ENCODE assay signal across 8 cellular contexts in the genomic region with DNA sequence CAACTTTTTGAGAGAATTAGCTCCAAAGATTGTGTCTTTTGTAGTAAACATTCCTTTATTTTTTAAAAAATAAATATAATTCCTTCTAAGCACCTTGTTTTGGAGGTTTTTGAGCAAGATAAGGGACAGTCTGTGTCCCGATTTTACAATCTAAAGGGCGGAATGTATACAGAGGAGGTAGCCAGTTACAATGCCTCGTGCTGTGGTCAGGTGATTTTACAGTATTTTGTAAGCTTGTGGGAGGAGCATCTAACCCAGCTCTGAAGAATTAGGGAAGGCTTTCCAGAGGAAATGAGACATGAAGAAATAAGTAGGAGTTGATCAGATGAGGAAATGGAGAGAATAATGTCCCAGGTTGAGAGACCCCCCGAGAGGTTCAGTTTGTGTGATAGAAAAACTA. TPM values are rescaled to one million over a fixed set of nuclear protein-coding genes. Genes with fewer than 3 reads are reported as not detected.
DNase-seq lines count a peak whose midpoint lies in the region; ATAC-seq and TF ChIP-seq lines count a peak whose summit lies in the region.

No MANE protein-coding gene starts in this region.

- H3K4me3 ChIP-seq in breast epithelium (peak overlapping the region; percentile 74 to 95 (median 90)), right lobe of liver (peak overlapping the region; percentile 67 to 95 (median 92)), Peyer's patch (peak overlapping the region in 2 of 4 donors; percentile 94)

- 27% methylated on average over 4 of the region's 4 CpGs for WGBS in right lobe of liver (ENCODE audit: insufficient coverage, low coverage, low lambda C conversion rate, missing lambda C conversion rate)

- BruUV-seq in Calu3 (replicated peaks; lab: Mats Ljungman, UMichigan) = TSS peak; percentile 67

- H3K27ac Mint-ChIP-seq in Calu3 (ENCODE audit: unreplicated experiment) = no peak overlapping the region

- H3K4me1 ChIP-seq in breast epithelium = peaks cover 0 to 6% of the 10 kb centered on the region in 2 donors
- H3K4me1 ChIP-seq in right lobe of liver = peaks cover 0 to 38% (median 11%) of the 10 kb centered on the region in 4 donors
- H3K4me1 ChIP-seq in Peyer's patch = peaks cover 0 to 28% (median 0%) of the 10 kb centered on the region in 4 donors

- H3K36me3 Mint-ChIP-seq in Calu3 (ENCODE audit: insufficient read depth, unreplicated experiment) = peaks cover 7% of the 10 kb centered on the region

- ATAC-seq in right lobe of liver (peak; percentile 22 to 50 (median 26)), GM21447 (IDR thresholded peaks at IDR 0.05; ENCODE audit: unreplicated experiment) (no peak)

- CTCF ChIA-PET in Calu3 (lab: Charles Lee) = interaction anchor here (0.5 to 1.4 kb wide), 6 partner anchors 12 to 933 kb away, joined by 4 to 11 read pairs (median 6); partner anchors contain the start of gene NCOA7

- H3K27me3 ChIP-seq in breast epithelium (no peaks in the 10 kb centered on the region), right lobe of liver (no peaks in the 10 kb centered on the region), Peyer's patch (no peaks in the 10 kb centered on the region)

- no peak for TF ChIP-seq CTCF in Calu3 (IDR thresholded peaks at IDR 0.05; ENCODE audit: unreplicated experiment)
- TF ChIP-seq CTCF in breast epithelium (IDR thresholded peaks at IDR 0.05) = no peak
- no peak for TF ChIP-seq CTCF in right lobe of liver (IDR thresholded peaks at IDR 0.05)
- no peak for TF ChIP-seq CTCF in Peyer's patch (IDR thresholded peaks at IDR 0.05)

- intact Hi-C loops in Calu3 (cut with micrococcal nuclease; ENCODE audit: unreplicated experiment) = loop anchor here (2.0 kb wide), 1 partner anchor 167 kb away; the partner anchor contains the start of gene NCOA7
- intact Hi-C loops in breast epithelium (cut with DNase I; ENCODE audit: low total_unique reads) = no loop called here
- intact Hi-C loops in right lobe of liver (cut with DNase I) = loop anchor here in 1 of 2 donors (10.0 kb wide), 1 partner anchor 53 kb away; no protein-coding TSS in a partner anchor

- H3K9me3 Mint-ChIP-seq in Calu3 (ENCODE audit: low read depth, unreplicated experiment) = no peaks in the 10 kb centered on the region

- TF ChIP-seq POLR2A in breast epithelium (IDR thresholded peaks at IDR 0.05) (peak; percentile 31), right lobe of liver (IDR thresholded peaks at IDR 0.05) (no peak), Peyer's patch (IDR thresholded peaks at IDR 0.05) (no peak)

- H3K27ac ChIP-seq in breast epithelium (peak overlapping the region; percentile 98), right lobe of liver (peak overlapping the region; percentile 96 to 99 (median 98)), Peyer's patch (peak overlapping the region in 1 of 4 donors; percentile 95)

- H3K27me3 Mint-ChIP-seq in Calu3 (ENCODE audit: unreplicated experiment) = no peaks in the 10 kb centered on the region

- no peaks in the 10 kb centered on the region for H3K9me3 ChIP-seq in breast epithelium
- H3K9me3 ChIP-seq in right lobe of liver = no peaks in the 10 kb centered on the region
- no peaks in the 10 kb centered on the region for H3K9me3 ChIP-seq in Peyer's patch

- DNase-seq in Calu3 = peak; percentile 25
- DNase-seq in M059J (ENCODE audit: low read depth) = peak; percentile 44
- no peak for DNase-seq in breast epithelium (ENCODE audit: low spot score in 2 of 2)
- no peak for DNase-seq in right lobe of liver
- no peak for DNase-seq in effector CD8-positive, alpha-beta T cell (lab: John Stamatoyannopoulos, UW)
- DNase-seq in GDM1 (lab: John Stamatoyannopoulos, UW) = no peak
- DNase-seq in Peyer's patch = no peak

- H3K4me1 Mint-ChIP-seq in Calu3 (ENCODE audit: low read depth, unreplicated experiment) = peaks cover 13% of the 10 kb centered on the region

- H3K36me3 ChIP-seq in breast epithelium = no peaks in the 10 kb centered on the region
- no peaks in the 10 kb centered on the region for H3K36me3 ChIP-seq in right lobe of liver
- H3K36me3 ChIP-seq in Peyer's patch = no peaks in the 10 kb centered on the region

- H3K4me3 Mint-ChIP-seq in Calu3 (ENCODE audit: low read depth, unreplicated experiment) = no peak overlapping the region

RNA-seq across cellular contexts. Expression of gene HINT3, which starts 1.3 kb away (rescaled TPM):
- total RNA-seq in Calu3 (2022) (13.9 and 15.1 TPM in 2 replicates), breast epithelium (10 to 100 TPM; 19.0 to 37.3 (median 26.2) TPM), right lobe of liver (10 to 100 TPM in 5 of 6 experiments, 1 to 10 TPM in 1; 8.5 to 16.6 (median 14.3) TPM), Peyer's patch (10 to 100 TPM in 3 of 4 donors, 1 to 10 TPM in 1; 9.9 to 18.2 (median 11.5) TPM)
- total RNA-seq in M059J (2014; rRNA removed; shearing (Covaris generic)) = 14.3 and 23.6 TPM in 2 replicates

RNA-seq across cellular contexts. Expression of gene TRMT11, which starts 28.5 kb away (rescaled TPM):
- total RNA-seq in Calu3 (2022) (20.2 and 27.7 TPM in 2 replicates), breast epithelium (10 to 100 TPM; 17.3 to 48.3 (median 39.7) TPM), right lobe of liver (10 to 100 TPM; 12.6 to 36.0 (median 25.3) TPM), Peyer's patch (10 to 100 TPM; 36.6 to 60.2 (median 51.2) TPM)
- total RNA-seq in M059J (2014; rRNA removed; shearing (Covaris generic)) = 32.9 and 43.4 TPM in 2 replicates

Comparison
In these comparisons a context has a peak if more than half of its experiments do, and no peak if none do; other contexts are left out.
1. DNase-seq: peak in Calu3 (single experiment) and M059J (single experiment); none in breast epithelium (0 of 2), right lobe of liver (0 of 3), effector CD8-positive, alpha-beta T cell (single experiment), GDM1 (single experiment) and Peyer's patch (0 of 3).